In genomic region chr5:109755761-109756160, GRCh38 we compare ENCODE assay signal across 18 cellular contexts.
"Had no signal": no experiment of that assay in that cellular context is flagged by ENCODE, and none has a peak within 500 bp of the region (broad histone marks: within the 10 kb centered on the region; RNA-seq: fewer than 3 reads in every experiment).

No MANE protein-coding gene starts in this region.

- DNase-seq: Karpas-422, KG1, MM.1S, NCI-H1092 treated with DMSO at 0.1 percent for 48 hours, NCI-H1436, NCI-H187, NCI-H2029, NCI-H2081 treated with DMSO at 0.1 percent for 48 hours, NCI-H2171, NCI-H226, NCI-H446, NCI-H510A, NCI-H524 treated with DMSO at 0.1 percent for 48 hours, NCI-H69, NCI-H774, Right ventricle myocardium superior, RPMI8226, SK-N-SH had no signal
